ENCODE assay signal across 19 cellular contexts in genomic region chr3:89072671-89073070, GRCh38. TPM values are rescaled to one million over a fixed set of nuclear protein-coding genes. Genes with fewer than 3 reads are reported as not detected.
DNase-seq lines count a peak whose midpoint lies in the region; TF ChIP-seq lines count a peak whose summit lies in the region.
"Had no signal": no experiment of that assay in that cellular context is flagged by ENCODE, and none has a peak within 500 bp of the region (broad histone marks: within the 10 kb centered on the region; RNA-seq: fewer than 3 reads in every experiment).

No MANE protein-coding gene starts in this region.

- no peak overlapping the region for H3K4me3 Mint-ChIP-seq in endodermal cell
- H3K4me3 Mint-ChIP-seq: IgD-negative memory B cell had no signal

- H3K27ac ChIP-seq in endodermal cell (ENCODE audit: low read depth, low read length) (peak overlapping the region; percentile 84), SJCRH30 (no peak overlapping the region)
- H3K27ac ChIP-seq: A549, SK-N-MC had no signal

- H3K36me3 Mint-ChIP-seq in endodermal cell (ENCODE audit: low read depth), result no peaks in the 10 kb centered on the region
- H3K36me3 Mint-ChIP-seq: IgD-negative memory B cell had no signal

- no peak overlapping the region for H3K9ac ChIP-seq in endodermal cell (ENCODE audit: extremely low read depth, low read length, poor library complexity, severe bottlenecking)

- peaks cover 18% of the 10 kb centered on the region for H3K9me3 Mint-ChIP-seq in endodermal cell

- H3K4me3 ChIP-seq in endodermal cell (ENCODE audit: low read length), result no peak overlapping the region
- H3K4me3 ChIP-seq in SJCRH30, result no peak overlapping the region
- H3K4me3 ChIP-seq: A549, SK-N-MC had no signal

- 88% methylated on average over 3 of the region's 3 CpGs; no CpG with 5 or more reads in 1 of the 2 experiments for WGBS in endodermal cell (ENCODE audit: insufficient coverage in 1 of 2, insufficient read length in 1 of 2), 2 experiments

- H3K9me3 ChIP-seq in endodermal cell (ENCODE audit: control insufficient read depth, low read length) (peaks cover 7% of the 10 kb centered on the region), SJCRH30 (replicated peaks) (no peaks in the 10 kb centered on the region)
- H3K9me3 ChIP-seq: A549, BE2C had no signal

- H3K36me3 ChIP-seq in endodermal cell (ENCODE audit: control insufficient read depth, insufficient read depth, low read length), result no peaks in the 10 kb centered on the region
- H3K36me3 ChIP-seq in SJCRH30, result no peaks in the 10 kb centered on the region
- H3K36me3 ChIP-seq: BE2C had no signal

- H3K27me3 ChIP-seq in endodermal cell (ENCODE audit: control insufficient read depth, insufficient read depth, low read length, poor library complexity, severe bottlenecking), result no peaks in the 10 kb centered on the region
- no peaks in the 10 kb centered on the region for H3K27me3 ChIP-seq in SJCRH30
- H3K27me3 ChIP-seq: BE2C had no signal

- DNase-seq in NCI-H1105 treated with DMSO at 0.1 percent for 48 hours (lab: John Stamatoyannopoulos, UW) (peak; percentile 30), NCI-H748 (lab: John Stamatoyannopoulos, UW; ENCODE audit: unreplicated experiment) (peak; percentile 77), endodermal cell (no peak), retina (peak; percentile 14), SJCRH30 (no peak)
- DNase-seq in stimulated activated CD4-positive, alpha-beta T cell treated with anti-CD3 and anti-CD28 coated beads, Interleukin-2, amount 100 ng/mL, for 48 hours, result no peak
- DNase-seq in stimulated activated CD4-positive, alpha-beta T cell treated with anti-CD3 and anti-CD28 coated beads, Interleukin-12 subunit alpha, Interleukin-12 subunit beta, amount 100 ng/mL, for 4 hours, result no peak
- DNase-seq: BE2C, DMS79, H7, NCI-H187, NCI-H446 treated with DMSO at 0.1 percent for 48 hours, NCI-H526 treated with DMSO at 0.1 percent for 48 hours, PC-3, SHP77, SW 1271 had no signal

- no peaks in the 10 kb centered on the region for H3K27me3 Mint-ChIP-seq in endodermal cell (ENCODE audit: insufficient read depth)
- H3K27me3 Mint-ChIP-seq: IgD-negative memory B cell had no signal

- H3K4me1 ChIP-seq in endodermal cell (ENCODE audit: control insufficient read depth, insufficient read depth, low read length) (no peaks in the 10 kb centered on the region), SJCRH30 (no peaks in the 10 kb centered on the region)
- H3K4me1 ChIP-seq: A549, BE2C had no signal

- peaks cover 3% of the 10 kb centered on the region for H3K4me1 Mint-ChIP-seq in endodermal cell

- TF ChIP-seq CTCF in endodermal cell (conservative IDR thresholded peaks at IDR 0.05), result no peak

- no peak overlapping the region for H3K27ac Mint-ChIP-seq in endodermal cell
- H3K27ac Mint-ChIP-seq: IgD-negative memory B cell had no signal

RNA-seq across cellular contexts. Expression of gene EPHA3, which starts 34.8 kb away (rescaled TPM):
- under 1 TPM; 0.15 to 0.18 TPM for total RNA-seq in endodermal cell
- polyA plus RNA-seq in endodermal cell (2013, experiment 1 of 2), result 51.4 TPM
- 42.7 TPM for polyA plus RNA-seq in endodermal cell (2013, experiment 2 of 2)
- 0.94 and 1.1 TPM in 2 replicates for total RNA-seq in SJCRH30 (2014; rRNA removed; shearing (Covaris generic))
- polyA plus RNA-seq: A549, IgD-negative memory B cell had no signal

Comparison
In these comparisons a context has a peak if more than half of its experiments do, and no peak if none do; other contexts are left out.
1. DNase-seq: peak in NCI-H1105 treated with DMSO at 0.1 percent for 48 hours (single experiment), NCI-H748 (single experiment) and retina (single experiment); none in endodermal cell (single experiment), stimulated activated CD4-positive, alpha-beta T cell treated with anti-CD3 and anti-CD28 coated beads, Interleukin-2, amount 100 ng/mL, for 48 hours (0 of 2), stimulated activated CD4-positive, alpha-beta T cell treated with anti-CD3 and anti-CD28 coated beads, Interleukin-12 subunit alpha, Interleukin-12 subunit beta, amount 100 ng/mL, for 4 hours (single experiment) and SJCRH30 (0 of 2).